ENCODE assay signal across 10 cellular contexts in the genomic region with DNA sequence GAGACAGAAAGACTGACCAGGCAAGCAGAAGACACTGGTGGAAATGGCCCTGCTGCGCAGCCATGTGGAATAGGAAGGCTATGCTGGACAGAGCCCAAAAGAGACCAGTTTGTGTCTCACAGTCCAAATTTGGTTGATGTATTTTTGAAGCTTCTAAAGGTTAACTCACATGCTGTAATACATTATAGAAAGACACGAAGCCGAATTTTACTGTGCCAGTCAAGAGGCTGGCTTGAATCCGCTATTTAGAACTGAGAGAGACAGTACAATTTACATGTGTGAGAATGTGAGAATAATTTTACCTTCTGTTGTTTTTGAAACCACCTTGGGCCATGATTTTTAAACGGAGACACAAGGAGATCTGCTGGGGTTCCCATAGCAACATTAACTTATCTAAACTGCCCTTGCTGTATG.
DNase-seq lines count a peak whose midpoint lies in the region; ATAC-seq and TF ChIP-seq lines count a peak whose summit lies in the region.
"Had no signal": no experiment of that assay in that cellular context is flagged by ENCODE, and none has a peak within 500 bp of the region (broad histone marks: within the 10 kb centered on the region; RNA-seq: fewer than 3 reads in every experiment).

No MANE protein-coding gene starts in this region.

- no peak for TF ChIP-seq POLR2A in Peyer's patch (IDR thresholded peaks at IDR 0.05)

- DNase-seq in natural killer cell treated with Interleukin-12 subunit alpha and Interleukin-12 subunit beta and Interleukin-15 and Interleukin-18, amount 100 ng/mL, for 72 hours (ENCODE audit: low spot score): no peak
- DNase-seq in natural killer cell (no peak), WERI-Rb-1 (no peak), MV-4-11 (lab: John Stamatoyannopoulos, UW) (no peak), Peyer's patch (no peak)
- DNase-seq: NCI-H510A had no signal

- peak overlapping the region; percentile 87 for H3K4me3 Mint-ChIP-seq in natural killer cell treated with Interleukin-12 subunit alpha and Interleukin-12 subunit beta and Interleukin-15 and Interleukin-18, amount 100 ng/mL, for 72 hours
- H3K4me3 Mint-ChIP-seq in natural killer cell: no peak overlapping the region

- H3K27me3 ChIP-seq in HUES64 (ENCODE audit: insufficient read depth, low read length) (no peaks in the 10 kb centered on the region), stomach smooth muscle (ENCODE audit: control insufficient read depth in 1 of 2, insufficient read depth in 2 of 2, low read length in 2 of 2) (no peaks in the 10 kb centered on the region), WERI-Rb-1 (ENCODE audit: insufficient read depth, low read depth, severe bottlenecking) (no peaks in the 10 kb centered on the region), Peyer's patch (no peaks in the 10 kb centered on the region)
- H3K27me3 ChIP-seq: hepatocyte had no signal

- 55% methylated on average over 5 of the region's 5 CpGs for WGBS in HUES64

- intact Hi-C loops in natural killer cell (cut with micrococcal nuclease): no loop called here

- no peaks in the 10 kb centered on the region for H3K9me3 Mint-ChIP-seq in natural killer cell treated with Interleukin-12 subunit alpha and Interleukin-12 subunit beta and Interleukin-15 and Interleukin-18, amount 100 ng/mL, for 72 hours
- H3K9me3 Mint-ChIP-seq in natural killer cell: no peaks in the 10 kb centered on the region

- TF ChIP-seq CTCF in natural killer cell (IDR thresholded peaks at IDR 0.05) (no peak), WERI-Rb-1 (IDR thresholded peaks at IDR 0.05; ENCODE audit: low read depth, low read length) (no peak), Peyer's patch (IDR thresholded peaks at IDR 0.05) (no peak)

- H3K4me3 ChIP-seq in HUES64 (ENCODE audit: low read length): no peak overlapping the region
- H3K4me3 ChIP-seq in stomach smooth muscle (ENCODE audit: low read length in 2 of 2): no peak overlapping the region
- no peak overlapping the region for H3K4me3 ChIP-seq in WERI-Rb-1 (ENCODE audit: low read depth, low read length)
- H3K4me3 ChIP-seq in Peyer's patch: no peak overlapping the region
- H3K4me3 ChIP-seq: hepatocyte had no signal

- H3K27ac Mint-ChIP-seq in natural killer cell treated with Interleukin-12 subunit alpha and Interleukin-12 subunit beta and Interleukin-15 and Interleukin-18, amount 100 ng/mL, for 72 hours: peak overlapping the region; percentile 85 to 87
- no peak overlapping the region for H3K27ac Mint-ChIP-seq in natural killer cell

- peaks cover 70% of the 10 kb centered on the region for H3K4me1 ChIP-seq in HUES64 (ENCODE audit: insufficient read depth, low read length)
- peaks cover 35% of the 10 kb centered on the region for H3K4me1 ChIP-seq in stomach smooth muscle (ENCODE audit: control insufficient read depth, insufficient read depth, low read length)
- H3K4me1 ChIP-seq in Peyer's patch: peaks cover 0 to 5% (median 0%) of the 10 kb centered on the region in 4 donors

- no peak for ATAC-seq in natural killer cell treated with Interleukin-12 subunit alpha and Interleukin-12 subunit beta and Interleukin-15 and Interleukin-18, amount 100 ng/mL, for 72 hours
- ATAC-seq in natural killer cell (no peak), HG02571 (IDR thresholded peaks at IDR 0.05; ENCODE audit: unreplicated experiment) (peak; percentile 33)

- H3K36me3 ChIP-seq in HUES64 (ENCODE audit: insufficient read depth, low read length) (0 out of 2 replicates have a peak, but pooled peaks cover 4% of the 10 kb centered on the region), stomach smooth muscle (ENCODE audit: control insufficient read depth in 2 of 2, insufficient read depth in 2 of 2, low read length in 2 of 2) (peaks cover 0 to 2% of the 10 kb centered on the region in 2 donors), WERI-Rb-1 (0 out of 2 replicates have a peak, but pooled peaks cover 4% of the 10 kb centered on the region), Peyer's patch (no peaks in the 10 kb centered on the region)

- H3K36me3 Mint-ChIP-seq in natural killer cell treated with Interleukin-12 subunit alpha and Interleukin-12 subunit beta and Interleukin-15 and Interleukin-18, amount 100 ng/mL, for 72 hours: peaks cover 6% of the 10 kb centered on the region
- no peaks in the 10 kb centered on the region for H3K36me3 Mint-ChIP-seq in natural killer cell

- peaks cover 22 to 44% of the 10 kb centered on the region in 2 donors for H3K4me1 Mint-ChIP-seq in natural killer cell treated with Interleukin-12 subunit alpha and Interleukin-12 subunit beta and Interleukin-15 and Interleukin-18, amount 100 ng/mL, for 72 hours (ENCODE audit: low read depth in 2 of 2)
- H3K4me1 Mint-ChIP-seq in natural killer cell: no peaks in the 10 kb centered on the region

- H3K27me3 Mint-ChIP-seq in natural killer cell treated with Interleukin-12 subunit alpha and Interleukin-12 subunit beta and Interleukin-15 and Interleukin-18, amount 100 ng/mL, for 72 hours: no peaks in the 10 kb centered on the region
- no peaks in the 10 kb centered on the region for H3K27me3 Mint-ChIP-seq in natural killer cell (ENCODE audit: low read depth in 2 of 2)

- H3K9ac ChIP-seq in HUES64 (ENCODE audit: low read depth, low read length) (peak overlapping the region; percentile 27; the same call in 1 of the 2 replicates), stomach smooth muscle (ENCODE audit: low read length in 2 of 2) (no peak overlapping the region)

- no peaks in the 10 kb centered on the region for H3K9me3 ChIP-seq in HUES64 (ENCODE audit: insufficient read depth, low read depth, low read length)
- H3K9me3 ChIP-seq in stomach smooth muscle (ENCODE audit: control insufficient read depth in 2 of 2, low read length in 2 of 2): no peaks in the 10 kb centered on the region
- no peaks in the 10 kb centered on the region for H3K9me3 ChIP-seq in WERI-Rb-1 (ENCODE audit: severe bottlenecking)
- H3K9me3 ChIP-seq in Peyer's patch: no peaks in the 10 kb centered on the region

- H3K27ac ChIP-seq in HUES64 (ENCODE audit: low read depth, low read length): peak overlapping the region; percentile 98
- peak overlapping the region; percentile 53 for H3K27ac ChIP-seq in stomach smooth muscle (ENCODE audit: low read length)
- no peak overlapping the region for H3K27ac ChIP-seq in WERI-Rb-1
- peak overlapping the region in 1 of 4 donors; percentile 79 for H3K27ac ChIP-seq in Peyer's patch
- H3K27ac ChIP-seq: hepatocyte had no signal

Comparison
In these comparisons a context has a peak if more than half of its experiments do, and no peak if none do; other contexts are left out.
1. H3K27ac Mint-ChIP-seq: peak in natural killer cell treated with Interleukin-12 subunit alpha and Interleukin-12 subunit beta and Interleukin-15 and Interleukin-18, amount 100 ng/mL, for 72 hours (2 of 2); none in natural killer cell (0 of 2).